8 cellular contexts compared by ENCODE assay signal in the genomic region with DNA sequence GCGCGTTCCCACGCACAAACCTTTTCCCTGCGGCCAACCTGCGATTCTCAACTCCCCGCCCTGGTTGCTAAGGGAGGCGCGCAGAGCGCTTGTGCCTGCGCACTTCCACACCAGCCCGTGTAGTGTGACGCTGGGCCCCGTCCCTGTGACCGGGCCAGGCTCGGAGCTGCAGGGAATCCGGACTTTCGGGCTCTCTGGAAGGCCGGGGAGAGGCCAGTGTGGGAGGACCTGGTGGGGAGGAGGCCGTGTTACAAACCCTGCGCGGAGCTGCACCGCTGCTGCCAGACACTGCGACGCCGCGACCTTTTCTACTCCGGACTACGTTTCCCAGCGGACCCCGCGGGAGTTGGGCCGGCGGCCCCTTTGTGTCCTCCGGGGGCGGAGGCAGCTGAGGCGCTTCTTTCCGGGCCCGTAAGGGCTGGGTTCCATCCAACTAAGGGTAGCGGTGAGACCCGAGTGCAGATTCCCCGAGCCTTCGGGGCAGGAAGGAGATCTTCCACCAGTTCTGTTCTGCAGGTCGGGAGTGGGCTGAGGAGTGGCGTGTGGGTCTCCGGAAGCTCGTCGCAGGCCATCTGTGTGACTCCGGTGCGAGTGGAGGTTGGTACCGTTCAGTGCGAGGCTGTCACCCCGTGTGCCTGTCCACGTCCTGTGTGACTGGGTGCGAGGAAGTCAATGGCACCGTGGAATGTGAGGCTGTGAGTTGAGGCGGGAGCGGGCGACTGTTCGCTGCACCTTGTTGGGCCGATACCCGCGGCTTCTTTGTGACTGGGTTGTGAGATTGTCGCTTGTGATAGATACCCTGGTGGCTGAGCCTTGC. TPM values are rescaled to one million over a fixed set of nuclear protein-coding genes. Genes with fewer than 3 reads are reported as not detected.
A peak's percentile ranks its signal among the peaks of the same experiment; 100 is the strongest.
DNase-seq lines count a peak whose midpoint lies in the region; ATAC-seq, FAIRE-seq and TF ChIP-seq lines count a peak whose summit lies in the region.

ZNF570 (plus strand) TSS at position 396 of the 817 bp plus-strand sequence. CDS start 999 bp downstream, outside the sequence.

- peaks cover 0 to 5% (median under 1%) of the 10 kb centered on the region in 4 experiments; a peak in 1 of 7 replicates for H3K4me1 ChIP-seq in H1 (replicated peaks in 1 of 4; ENCODE audit: control insufficient read depth in 3 of 4, insufficient read depth in 4 of 4, low read length in 3 of 4)
- no peaks in the 10 kb centered on the region for H3K4me1 ChIP-seq in mesendoderm (ENCODE audit: control insufficient read depth, low read depth, low read length)

- H3K27ac ChIP-seq in H1 (ENCODE audit: low read depth, low read length) (no peak within 1 kb of the TSS), mesendoderm (ENCODE audit: low read depth, low read length) (peak within 1 kb of the TSS; percentile 25)

- H3K79me2 ChIP-seq in H1 (ENCODE audit: control insufficient read depth in 1 of 2, insufficient read depth in 2 of 2, low read length in 2 of 2) (no peaks in the 10 kb centered on the region), mesendoderm (ENCODE audit: control insufficient read depth, insufficient read depth, low read length) (no peaks in the 10 kb centered on the region)

- H3K4ac ChIP-seq in H1 (replicated peaks; ENCODE audit: insufficient read length, low read depth, low read length) = peak within 1 kb of the TSS; percentile 72
- no peak within 1 kb of the TSS for H3K4ac ChIP-seq in mesendoderm (ENCODE audit: low read depth, low read length)

- H4K8ac ChIP-seq in H1 (ENCODE audit: extremely low read depth, insufficient read depth, low read length) (peak within 1 kb of the TSS; percentile 74), mesendoderm (ENCODE audit: low read depth, low read length) (no peak within 1 kb of the TSS)

- H3K14ac ChIP-seq in H1 (ENCODE audit: insufficient read length) = no peak within 1 kb of the TSS

- TF ChIP-seq POLR2A in H1 (IDR thresholded peaks at IDR 0.05; ENCODE audit: control extremely low read depth in 1 of 2, low read depth in 2 of 2, low read length in 2 of 2) = 0 out of 3 replicates have a peak, but pooled peaks of 1 of the 2 experiments have one; percentile 22

- peaks cover 10% of the 10 kb centered on the region for H3K23me2 ChIP-seq in H1 (ENCODE audit: low read depth, low read length)

- no peaks in the 10 kb centered on the region for H4K20me1 ChIP-seq in H1 (replicated peaks in 1 of 2; ENCODE audit: control insufficient read depth in 1 of 2, insufficient read depth in 2 of 2, low read length in 2 of 2)

- peak within 1 kb of the TSS; percentile 34 for H4K91ac ChIP-seq in H1 (replicated peaks; ENCODE audit: insufficient read length, low read length)

- H4K5ac ChIP-seq in H1 (ENCODE audit: insufficient read length, low read depth, low read length) = peak within 1 kb of the TSS; percentile 55
- no peak within 1 kb of the TSS for H4K5ac ChIP-seq in mesendoderm (ENCODE audit: low read length)

- H2AK5ac ChIP-seq in H1 (ENCODE audit: low read depth, low read length) (no peak within 1 kb of the TSS), mesendoderm (ENCODE audit: low read length) (no peak within 1 kb of the TSS)

- CTCF ChIA-PET in H1 (lab: Charles Lee; ENCODE audit: partially characterized antibody) = interaction anchor here (0.6 to 1.2 kb wide), 2 partner anchors 106 to 1047 kb away, joined by 3 read pairs; no protein-coding TSS in a partner anchor

- peak within 1 kb of the TSS; percentile 99 for H2AFZ ChIP-seq in H1 (ENCODE audit: low read length)

- H3K36me3 ChIP-seq in H1 (ENCODE audit: control insufficient read depth in 2 of 4, insufficient read depth in 4 of 4, low read length in 3 of 4) (peaks cover 0 to 6% (median 2%) of the 10 kb centered on the region in 4 experiments; a peak in 1 of 8 replicates), mesendoderm (ENCODE audit: control insufficient read depth, insufficient read depth, low read length) (peaks cover 2% of the 10 kb centered on the region)

- 0 out of 2 replicates have a peak within 1 kb of the TSS, but pooled peaks have one; percentile 6 for H2BK12ac ChIP-seq in H1 (ENCODE audit: low read depth, low read length)

- peak; percentile 83 for DNase-seq in AG10803 (ENCODE audit: low read depth)
- peak; percentile 71 for DNase-seq in NCI-H82 treated with DMSO at 0.1 percent for 48 hours (lab: John Stamatoyannopoulos, UW; ENCODE audit: unreplicated experiment)
- DNase-seq in activated CD8-positive, alpha-beta memory T cell treated with anti-CD3 and anti-CD28 coated beads for 48 hours (ENCODE audit: low read depth in 2 of 3, low spot score in 2 of 3) = peak; percentile 65 to 72 (median 66)
- peak; percentile 59 to 89 for DNase-seq in H1 (ENCODE audit: low read depth in 1 of 2, low spot score in 2 of 2)
- peak; percentile 94 for DNase-seq in mesendoderm
- peak; percentile 63 for DNase-seq in stimulated activated CD8-positive, alpha-beta memory T cell treated with anti-CD3 and anti-CD28 coated beads, Interleukin-12 subunit alpha, Interleukin-12 subunit beta, amount 100 ng/mL, for 24 hours (ENCODE audit: extremely low read depth)

- H3K4me3 ChIP-seq in AG10803 (ENCODE audit: low read length) (peak within 1 kb of the TSS; percentile 81), H1 (ENCODE audit: extremely low read depth in 1 of 4, insufficient read depth in 2 of 4, low read depth in 3 of 4, low read length in 4 of 4) (peak within 1 kb of the TSS; percentile 88 to 95 (median 94)), mesendoderm (ENCODE audit: low read length) (peak within 1 kb of the TSS; percentile 93)

- TF ChIP-seq CTCF in AG10803 (conservative IDR thresholded peaks at IDR 0.05; ENCODE audit: low read length) (no peak), H1 (IDR thresholded peaks at IDR 0.05; ENCODE audit: control extremely low read depth in 1 of 3, insufficient read depth in 1 of 3, low read depth in 1 of 3, low read length in 3 of 3) (no peak)

- peak within 1 kb of the TSS; percentile 4 for H3K18ac ChIP-seq in H1 (ENCODE audit: extremely low read depth, low read length)
- no peak within 1 kb of the TSS for H3K18ac ChIP-seq in mesendoderm (ENCODE audit: low read length)

- H3K27me3 ChIP-seq in H1 (replicated peaks in 1 of 4; ENCODE audit: control insufficient read depth in 3 of 4, extremely low read depth in 1 of 4, insufficient read depth in 3 of 4, low read length in 3 of 4) (no peaks in the 10 kb centered on the region), mesendoderm (ENCODE audit: insufficient read depth, low read length, poor library complexity) (no peaks in the 10 kb centered on the region)

- 0 out of 4 replicates have a peak, but pooled peaks of 1 of the 2 experiments have one; percentile 10 for TF ChIP-seq RAD21 in H1 (IDR thresholded peaks at IDR 0.05 in 1 of 2, conservative IDR thresholded peaks at IDR 0.05 in 1 of 2; ENCODE audit: low read depth in 2 of 2, low read length in 2 of 2)

- ATAC-seq in GM19043 (IDR thresholded peaks at IDR 0.05; ENCODE audit: low read depth, unreplicated experiment) (peak; percentile 61), HG03442 (IDR thresholded peaks at IDR 0.05; ENCODE audit: unreplicated experiment) (peak; percentile 56)

- H3K4me2 ChIP-seq in H1 (ENCODE audit: insufficient read depth in 1 of 2, low read depth in 2 of 2, low read length in 2 of 2) (peak within 1 kb of the TSS; percentile 92 to 95), mesendoderm (ENCODE audit: low read length) (peak within 1 kb of the TSS; percentile 74)

- POLR2A ChIA-PET in H1 (lab: Charles Lee; ENCODE audit: partially characterized antibody) = interaction anchor here (0.7 to 5.0 kb wide), 3 partner anchors 37 to 310 kb away, joined by 3 to 47 read pairs (median 4); partner anchors contain the start of genes ZNF573 and ZNF793

- H3K9ac ChIP-seq in H1 (replicated peaks in 1 of 4; ENCODE audit: extremely low read depth in 1 of 4, low read depth in 3 of 4, low read length in 3 of 4) (peak within 1 kb of the TSS in 3 of 4 experiments; percentile 62 to 74 (median 67); a peak in 6 of 7 replicates), mesendoderm (ENCODE audit: low read length) (peak within 1 kb of the TSS; percentile 87)

- H3K56ac ChIP-seq in H1 (replicated peaks; ENCODE audit: insufficient read length, low read depth, low read length) (no peak within 1 kb of the TSS), mesendoderm (ENCODE audit: low read length) (peak within 1 kb of the TSS; percentile 95)

- H2BK5ac ChIP-seq in H1 (ENCODE audit: low read depth, low read length) = no peak within 1 kb of the TSS; the same call in 1 of the 2 replicates
- no peak within 1 kb of the TSS for H2BK5ac ChIP-seq in mesendoderm (ENCODE audit: low read length)

- H3K23ac ChIP-seq in H1 (ENCODE audit: insufficient read length) (no peak within 1 kb of the TSS), mesendoderm (ENCODE audit: low read length) (no peak within 1 kb of the TSS)

- H2BK15ac ChIP-seq in H1 (ENCODE audit: low read length) (no peak within 1 kb of the TSS), mesendoderm (replicated peaks; ENCODE audit: low read depth) (no peak within 1 kb of the TSS)

- H3K9me3 ChIP-seq in H1 (ENCODE audit: insufficient read depth in 2 of 2, low read depth in 1 of 2, low read length in 1 of 2) = peaks cover 2 to 6% of the 10 kb centered on the region in 2 experiments

- H2BK20ac ChIP-seq in H1 (ENCODE audit: low read length) = no peak within 1 kb of the TSS

- 2% methylated on average over 58 of the region's 63 CpGs; no CpG with 5 or more reads in 1 of the 2 experiments for WGBS in H1 (ENCODE audit: extremely low coverage in 1 of 2, insufficient coverage in 1 of 2, insufficient read length in 1 of 2, insufficient replicate concordance in 2 of 2, low coverage in 1 of 2, low lambda C conversion rate in 2 of 2, missing lambda C conversion rate in 1 of 2), 2 experiments
- WGBS in mesendoderm (ENCODE audit: extremely low coverage, insufficient coverage, low lambda C conversion rate) = no CpG with 5 or more reads among the region's 63 CpGs

- FAIRE-seq in H1 (lab: Jason Lieb, UNC) = no peak

- no peak for TF ChIP-seq EP300 in H1 (IDR thresholded peaks at IDR 0.05; ENCODE audit: borderline replicate concordance in 1 of 2, low read depth in 2 of 2, low read length in 2 of 2)

- H3K79me1 ChIP-seq in H1 (ENCODE audit: low read depth, low read length) (no peaks in the 10 kb centered on the region), mesendoderm (ENCODE audit: low read length) (no peaks in the 10 kb centered on the region)

- no peak within 1 kb of the TSS for H2BK120ac ChIP-seq in H1 (replicated peaks; ENCODE audit: low read depth, low read length)
- no peak within 1 kb of the TSS for H2BK120ac ChIP-seq in mesendoderm (ENCODE audit: low read depth, low read length)

TF ChIP-seq in H1, 55 proteins besides CTCF, POLR2A, EP300 and RAD21 (continues in another document):
- TF ChIP-seq SRF (IDR thresholded peaks at IDR 0.05; ENCODE audit: low read depth, low read length) = no peak

RNA-seq across cellular contexts. Expression of gene ZNF570, which starts in this region (rescaled TPM):
- 4.1 and 5.4 TPM in 2 replicates for total RNA-seq in H1 (2021; fragmentation: NEBNext Ultra II Directional; extraction: Animal tissue kit (Norgen Biotek cat#: 25700))
- polyA plus RNA-seq in H1 (2011; rRNA removed) = 0.96 and 1.0 TPM in 2 replicates
- polyA plus RNA-seq in H1 (2011; cell fraction: cytosol; rRNA removed) = 1.2 TPM
- 1.8 TPM for polyA plus RNA-seq in H1 (2011; cell fraction: nucleus; rRNA removed)
- 1.7 to 3.3 TPM (median 3.0 TPM) in 4 replicates for polyA plus RNA-seq in H1 (2012, experiment 1 of 2)
- polyA plus RNA-seq in H1 (2012, experiment 2 of 2) = 0.12 TPM
- 4.2 TPM for polyA plus RNA-seq in H1 (2013, experiment 1 of 2)
- polyA plus RNA-seq in H1 (2013, experiment 2 of 2) = 4.1 TPM
- polyA minus RNA-seq in H1 (2011; rRNA and poly(A)+ RNA removed) = 8.0 and 11.0 TPM in 2 replicates
- polyA minus RNA-seq in H1 (2011; cell fraction: cytosol; rRNA and poly(A)+ RNA removed) = 4.4 TPM
- polyA minus RNA-seq in H1 (2011; cell fraction: nucleus; rRNA and poly(A)+ RNA removed) = 15.7 TPM
- polyA plus RNA-seq in mesendoderm (2013, experiment 1 of 2) = 2.2 TPM
- polyA plus RNA-seq in mesendoderm (2013, experiment 2 of 2) = 2.3 TPM
